Comparison of ENCODE assay signal across 12 cellular contexts in the genomic region with DNA sequence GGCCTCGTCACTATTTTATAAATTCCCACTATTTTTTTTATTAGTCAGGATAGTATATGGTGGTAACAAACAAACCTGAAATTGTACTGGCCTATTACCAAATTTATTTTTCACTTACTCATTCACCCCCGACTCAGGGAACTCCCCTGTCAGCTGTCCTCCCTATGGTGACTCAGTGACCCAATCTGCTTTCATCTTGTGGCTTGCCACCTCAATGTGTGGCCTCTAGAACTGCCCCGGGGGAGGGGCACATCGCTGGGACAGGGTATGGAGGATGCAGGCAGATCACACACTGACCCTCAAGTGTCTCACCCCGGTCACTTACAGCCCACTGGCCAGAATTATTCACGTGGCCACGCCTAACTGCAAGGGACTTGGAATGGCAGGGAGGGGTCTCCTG.
A peak's percentile ranks its signal among the peaks of the same experiment; 100 is the strongest.
DNase-seq lines count a peak whose midpoint lies in the region; ATAC-seq, FAIRE-seq and TF ChIP-seq lines count a peak whose summit lies in the region.
"Had no signal": no experiment of that assay in that cellular context is flagged by ENCODE, and none has a peak within 500 bp of the region (broad histone marks: within the 10 kb centered on the region; RNA-seq: fewer than 3 reads in every experiment).

No MANE protein-coding gene starts in this region.

- ATAC-seq in activated CD4-positive, CD25-positive, alpha-beta regulatory T cell treated with anti-CD3 and anti-CD28 coated beads, Interleukin-2, amount 50 U/mL, for 24 hours, result peak; percentile 70 to 72
- ATAC-seq in GM18907 (IDR thresholded peaks at IDR 0.05; ENCODE audit: unreplicated experiment), result no peak

- H3K9me3 Mint-ChIP-seq in CD14-positive monocyte, result peaks cover 0 to 4% (median 0%) of the 10 kb centered on the region in 7 donors

- H3K27me3 Mint-ChIP-seq in CD14-positive monocyte (ENCODE audit: low read depth in 3 of 3), result peaks cover 14 to 17% (median 15%) of the 10 kb centered on the region in 3 donors

- FAIRE-seq in GM12891 (lab: Jason Lieb, UNC), result no peak
- FAIRE-seq: small intestine had no signal

- H3K36me3 Mint-ChIP-seq in CD14-positive monocyte, result no peaks in the 10 kb centered on the region

- H3K4me1 Mint-ChIP-seq in CD14-positive monocyte, result peaks cover 24% of the 10 kb centered on the region

- peak overlapping the region; percentile 85 for H3K27ac ChIP-seq in cingulate gyrus (ENCODE audit: low read depth, low read length)

- intact Hi-C loops in CD14-positive monocyte (cut with micrococcal nuclease), result no loop called here

- TF ChIP-seq CTCF in CD14-positive monocyte (IDR thresholded peaks at IDR 0.05), result no peak

- DNase-seq in GM12891 (ENCODE audit: insufficient read length, low spot score) (no peak), anterior cingulate cortex (lab: John Stamatoyannopoulos, UW) (no peak), NCI-H524 treated with DMSO at 0.1 percent for 48 hours (lab: John Stamatoyannopoulos, UW) (no peak), CD14-positive monocyte (ENCODE audit: low spot score) (no peak)
- DNase-seq in stimulated activated CD4-positive, alpha-beta T cell treated with anti-CD3 and anti-CD28 coated beads, Interleukin-1b, Interleukin-23, amount 100 ng/mL, for 48 hours, result peak; percentile 76
- DNase-seq: GDM1, heart right ventricle, NCI-H2029 treated with DMSO at 0.1 percent for 48 hours, small intestine had no signal

- H3K4me3 Mint-ChIP-seq in CD14-positive monocyte, result no peak overlapping the region

- TF ChIP-seq POLR2A in GM12891 (IDR thresholded peaks at IDR 0.05; ENCODE audit: low read depth, low read length), result no peak

- H3K27ac Mint-ChIP-seq in CD14-positive monocyte, result no peak overlapping the region

TF ChIP-seq in GM12891, 5 proteins besides CTCF, POLR2A, EP300 and RAD21:
- no peak for TF ChIP-seq TAF1 (IDR thresholded peaks at IDR 0.05; ENCODE audit: low read depth, low read length)
- TF ChIP-seq POU2F2 (IDR thresholded peaks at IDR 0.05; ENCODE audit: low read depth, low read length), result 0 out of 2 replicates have a peak, but pooled peaks have one; percentile 12
